8 cellular contexts compared by ENCODE assay signal in the genomic region with DNA sequence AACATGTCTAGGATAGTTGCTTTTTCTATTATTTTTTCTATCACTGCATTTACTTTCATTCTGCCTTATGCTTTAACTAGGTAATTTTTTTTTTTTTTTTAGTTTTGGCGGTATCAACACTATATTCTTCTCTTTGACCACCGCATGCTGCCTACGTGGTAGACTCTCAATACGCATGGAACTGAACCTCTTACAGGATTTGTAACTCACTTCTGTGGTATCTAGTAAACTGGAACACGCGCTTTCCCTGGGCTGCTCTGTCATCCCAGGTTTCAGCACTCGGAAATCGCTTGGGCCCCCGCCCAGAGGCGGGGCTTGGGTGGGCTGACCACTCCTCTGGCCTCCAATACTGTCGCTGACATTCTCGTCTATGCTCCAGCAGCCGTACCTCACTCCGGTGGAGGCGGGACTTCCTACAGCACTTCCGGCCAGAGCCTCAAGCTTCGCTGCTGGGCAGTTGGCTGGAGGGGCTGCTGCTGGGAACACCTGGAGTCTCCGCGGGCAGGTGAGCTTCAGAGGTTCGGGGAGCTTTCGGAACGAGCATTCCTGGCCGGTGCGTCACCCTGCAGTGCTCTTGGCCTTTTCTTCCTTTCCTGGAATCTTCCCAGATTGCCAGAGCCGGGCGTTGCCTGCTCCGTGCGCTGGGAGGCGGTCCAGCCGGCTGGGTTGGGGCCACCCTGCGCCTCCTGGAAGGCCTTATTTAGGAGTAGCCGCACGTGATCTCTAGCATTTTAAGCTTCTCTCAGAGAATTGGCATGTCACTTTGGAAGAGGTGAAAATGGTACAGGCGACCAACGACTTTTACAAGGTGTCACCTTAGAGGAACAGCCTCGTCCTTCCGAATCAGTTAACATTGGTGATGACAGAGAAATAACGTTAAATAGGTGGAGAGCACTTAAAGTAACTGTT. TPM values are rescaled to one million over a fixed set of nuclear protein-coding genes. Genes with fewer than 3 reads are reported as not detected.
DNase-seq lines count a peak whose midpoint lies in the region; ATAC-seq, FAIRE-seq and TF ChIP-seq lines count a peak whose summit lies in the region.

TBCE (plus strand) TSS at position 428 of the 909 bp plus-strand sequence. CDS start 12,623 bp downstream, outside the sequence.

- peak; percentile 11; a peak in 2 of 4 replicates for TF ChIP-seq RAD21 in H1 (IDR thresholded peaks at IDR 0.05 in 1 of 2, conservative IDR thresholded peaks at IDR 0.05 in 1 of 2; ENCODE audit: low read depth in 2 of 2, low read length in 2 of 2)

- peak in 1 of 2 experiments; percentile 6; a peak in 1 of 3 replicates for TF ChIP-seq EP300 in H1 (IDR thresholded peaks at IDR 0.05; ENCODE audit: borderline replicate concordance in 1 of 2, low read depth in 2 of 2, low read length in 2 of 2)

- no peak within 1 kb of the TSS for H2BK20ac ChIP-seq in H1 (ENCODE audit: low read length)

- H4K20me1 ChIP-seq in H1 (replicated peaks in 1 of 2; ENCODE audit: control insufficient read depth in 1 of 2, insufficient read depth in 2 of 2, low read length in 2 of 2): no peaks in the 10 kb centered on the region

- no peak within 1 kb of the TSS for H2AK5ac ChIP-seq in H1 (ENCODE audit: low read depth, low read length)

- H3K27ac Mint-ChIP-seq in activated CD8-positive, alpha-beta memory T cell treated with anti-CD3 and anti-CD28 coated beads, Interleukin-2, amount 10 ng/mL, durations not matched to agents 7 days and 5 days: peak within 1 kb of the TSS; percentile 93
- peak within 1 kb of the TSS; percentile 84 for H3K27ac Mint-ChIP-seq in memory B cell

- peak within 1 kb of the TSS; percentile 96 for H3K18ac ChIP-seq in H1 (ENCODE audit: extremely low read depth, low read length)

- no peak within 1 kb of the TSS for H3K4ac ChIP-seq in H1 (replicated peaks; ENCODE audit: insufficient read length, low read depth, low read length)

- H4K91ac ChIP-seq in H1 (replicated peaks; ENCODE audit: insufficient read length, low read length): peak within 1 kb of the TSS; percentile 73

- H3K56ac ChIP-seq in H1 (replicated peaks; ENCODE audit: insufficient read length, low read depth, low read length): peak within 1 kb of the TSS; percentile 73

- 2% methylated on average over 38 of the region's 38 CpGs; no CpG with 5 or more reads in 1 of the 2 experiments for WGBS in H1 (ENCODE audit: extremely low coverage in 1 of 2, insufficient coverage in 1 of 2, insufficient read length in 1 of 2, insufficient replicate concordance in 2 of 2, low coverage in 1 of 2, low lambda C conversion rate in 2 of 2, missing lambda C conversion rate in 1 of 2), 2 experiments

- POLR2A ChIA-PET in H1 (lab: Charles Lee; ENCODE audit: partially characterized antibody): interaction anchor here (0.8 to 2.5 kb wide), 13 partner anchors 8 to 218 kb away, joined by 3 to 12 read pairs (median 5); partner anchors contain the start of genes ARID4B, GGPS1 and RBM34

- no peaks in the 10 kb centered on the region for H3K27me3 Mint-ChIP-seq in activated CD8-positive, alpha-beta memory T cell treated with anti-CD3 and anti-CD28 coated beads, Interleukin-2, amount 10 ng/mL, durations not matched to agents 7 days and 5 days
- no peaks in the 10 kb centered on the region for H3K27me3 Mint-ChIP-seq in memory B cell

- H3K27ac ChIP-seq in H1 (ENCODE audit: low read depth, low read length): peak within 1 kb of the TSS; percentile 63

- peaks cover 5% of the 10 kb centered on the region for H3K36me3 Mint-ChIP-seq in activated CD8-positive, alpha-beta memory T cell treated with anti-CD3 and anti-CD28 coated beads, Interleukin-2, amount 10 ng/mL, durations not matched to agents 7 days and 5 days
- peaks cover 4% of the 10 kb centered on the region for H3K36me3 Mint-ChIP-seq in memory B cell

- H3K36me3 ChIP-seq in NT2/D1 (ENCODE audit: insufficient read depth, insufficient read length, low read length) (peaks cover 10% of the 10 kb centered on the region), H1 (ENCODE audit: control insufficient read depth in 2 of 4, insufficient read depth in 4 of 4, low read length in 3 of 4) (no peaks in the 10 kb centered on the region)

- H3K4me3 Mint-ChIP-seq in activated CD8-positive, alpha-beta memory T cell treated with anti-CD3 and anti-CD28 coated beads, Interleukin-2, amount 10 ng/mL, durations not matched to agents 7 days and 5 days: peak within 1 kb of the TSS; percentile 96
- peak within 1 kb of the TSS; percentile 98 for H3K4me3 Mint-ChIP-seq in memory B cell

- H3K4me2 ChIP-seq in H1 (ENCODE audit: insufficient read depth in 1 of 2, low read depth in 2 of 2, low read length in 2 of 2): peak within 1 kb of the TSS; percentile 69 to 70

- peak within 1 kb of the TSS; percentile 11; the same call in 1 of the 2 replicates for H2AFZ ChIP-seq in H1 (ENCODE audit: low read length)

- TF ChIP-seq CTCF in H1 (IDR thresholded peaks at IDR 0.05; ENCODE audit: control extremely low read depth in 1 of 3, insufficient read depth in 1 of 3, low read depth in 1 of 3, low read length in 3 of 3): peak in 1 of 3 experiments; percentile 11; a peak in 2 of 4 replicates

- H3K27me3 ChIP-seq in NT2/D1 (ENCODE audit: insufficient read depth, insufficient read length): no peaks in the 10 kb centered on the region
- no peaks in the 10 kb centered on the region for H3K27me3 ChIP-seq in H1 (replicated peaks in 1 of 4; ENCODE audit: control insufficient read depth in 3 of 4, extremely low read depth in 1 of 4, insufficient read depth in 3 of 4, low read length in 3 of 4)

- H3K9me3 Mint-ChIP-seq in activated CD8-positive, alpha-beta memory T cell treated with anti-CD3 and anti-CD28 coated beads, Interleukin-2, amount 10 ng/mL, durations not matched to agents 7 days and 5 days (ENCODE audit: low read depth): no peaks in the 10 kb centered on the region
- H3K9me3 Mint-ChIP-seq in memory B cell: no peaks in the 10 kb centered on the region

- H3K9me3 ChIP-seq in NT2/D1 (ENCODE audit: insufficient read depth, low read length) (no peaks in the 10 kb centered on the region), H1 (ENCODE audit: insufficient read depth in 2 of 2, low read depth in 1 of 2, low read length in 1 of 2) (no peaks in the 10 kb centered on the region)

- 0 out of 2 replicates have a peak within 1 kb of the TSS, but pooled peaks have one; percentile 67 for H2BK15ac ChIP-seq in H1 (ENCODE audit: low read length)

- TF ChIP-seq POLR2A in H1 (IDR thresholded peaks at IDR 0.05; ENCODE audit: control extremely low read depth in 1 of 2, low read depth in 2 of 2, low read length in 2 of 2): peak; percentile 89 to 98

- H2BK5ac ChIP-seq in H1 (ENCODE audit: low read depth, low read length): peak within 1 kb of the TSS; percentile 48

- peak within 1 kb of the TSS; percentile 97 for H4K5ac ChIP-seq in H1 (ENCODE audit: insufficient read length, low read depth, low read length)

- no peak within 1 kb of the TSS for H3K14ac ChIP-seq in H1 (ENCODE audit: insufficient read length)

- H3K4me1 Mint-ChIP-seq in activated CD8-positive, alpha-beta memory T cell treated with anti-CD3 and anti-CD28 coated beads, Interleukin-2, amount 10 ng/mL, durations not matched to agents 7 days and 5 days: peaks cover 27% of the 10 kb centered on the region
- H3K4me1 Mint-ChIP-seq in memory B cell: peaks cover 19% of the 10 kb centered on the region

- no peak within 1 kb of the TSS for H2BK120ac ChIP-seq in H1 (replicated peaks; ENCODE audit: low read depth, low read length)

- peak within 1 kb of the TSS; percentile 68 for H3K4me3 ChIP-seq in NT2/D1 (ENCODE audit: insufficient read length, low read depth)
- peak within 1 kb of the TSS; percentile 61 to 86 (median 70) for H3K4me3 ChIP-seq in H1 (ENCODE audit: extremely low read depth in 1 of 4, insufficient read depth in 2 of 4, low read depth in 3 of 4, low read length in 4 of 4)

- FAIRE-seq in H1 (lab: Jason Lieb, UNC): peak; percentile 94

- H3K4me1 ChIP-seq in NT2/D1 (ENCODE audit: insufficient read depth, insufficient read length) (no peaks in the 10 kb centered on the region), H1 (replicated peaks in 1 of 4; ENCODE audit: control insufficient read depth in 3 of 4, insufficient read depth in 4 of 4, low read length in 3 of 4) (no peaks in the 10 kb centered on the region)

- H3K79me1 ChIP-seq in H1 (ENCODE audit: low read depth, low read length): peaks cover 3% of the 10 kb centered on the region

- no peak within 1 kb of the TSS for H3K23ac ChIP-seq in H1 (ENCODE audit: insufficient read length)

- H2BK12ac ChIP-seq in H1 (ENCODE audit: low read depth, low read length): no peak within 1 kb of the TSS

- peaks cover 0 to 22% of the 10 kb centered on the region in 2 experiments; a peak in 2 of 4 replicates for H3K79me2 ChIP-seq in H1 (ENCODE audit: control insufficient read depth in 1 of 2, insufficient read depth in 2 of 2, low read length in 2 of 2)

- CTCF ChIA-PET in activated CD8-positive, alpha-beta memory T cell treated with anti-CD3 and anti-CD28 coated beads, Interleukin-2, amount 10 ng/mL, durations not matched to agents 7 days and 5 days (lab: Charles Lee): interaction anchor here (0.8 to 2.4 kb wide), 5 partner anchors 10 to 137 kb away, joined by 3 to 7 read pairs (median 4); partner anchors contain the start of gene B3GALNT2
- CTCF ChIA-PET in H1 (lab: Charles Lee; ENCODE audit: partially characterized antibody): interaction anchor here (0.9 to 1.2 kb wide), 2 partner anchors 9 to 247 kb away, joined by 3 to 4 read pairs; no protein-coding TSS in a partner anchor

- no peaks in the 10 kb centered on the region for H3K23me2 ChIP-seq in H1 (ENCODE audit: low read depth, low read length)

- 0 out of 2 replicates have a peak within 1 kb of the TSS, but pooled peaks have one; percentile 93 for H4K8ac ChIP-seq in H1 (ENCODE audit: extremely low read depth, insufficient read depth, low read length)

- ATAC-seq in GM21360 (IDR thresholded peaks at IDR 0.05; ENCODE audit: unreplicated experiment) (peak; percentile 99), memory B cell (ENCODE audit: low read depth) (peak; percentile 99)
- peak; percentile 100 for ATAC-seq in activated CD8-positive, alpha-beta memory T cell treated with anti-CD3 and anti-CD28 coated beads, Interleukin-2, amount 10 ng/mL, durations not matched to agents 7 days and 5 days

- DNase-seq in COLO829 (ENCODE audit: low spot score) (peak; percentile 98), HT1080 (ENCODE audit: low read depth) (peak; percentile 98), NT2/D1 (ENCODE audit: low read depth, low spot score) (peak; percentile 99), H1 (ENCODE audit: low read depth in 1 of 2, low spot score in 2 of 2) (peak; percentile 95 to 96), memory B cell (ENCODE audit: low spot score in 2 of 2) (peak; percentile 60 to 65)
- DNase-seq in activated CD8-positive, alpha-beta memory T cell treated with anti-CD3 and anti-CD28 coated beads, Interleukin-2, amount 10 ng/mL, durations not matched to agents 7 days and 5 days: peak; percentile 94
- peak; percentile 73 for DNase-seq in stimulated activated CD8-positive, alpha-beta memory T cell treated with anti-CD3 and anti-CD28 coated beads, Interleukin-12 subunit alpha, Interleukin-12 subunit beta, amount 100 ng/mL, for 24 hours (ENCODE audit: extremely low read depth)

- H3K9ac ChIP-seq in NT2/D1 (ENCODE audit: insufficient read length, low read depth) (peak within 1 kb of the TSS; percentile 79), H1 (replicated peaks in 1 of 4; ENCODE audit: extremely low read depth in 1 of 4, low read depth in 3 of 4, low read length in 3 of 4) (peak within 1 kb of the TSS; percentile 51 to 78 (median 74))

RNA-seq across cellular contexts. Expression of gene TBCE, which starts in this region (rescaled TPM):
- 30.2 and 33.3 TPM in 2 replicates for total RNA-seq in HT1080 (2014; rRNA removed; shearing (Covaris generic))
- 30.2 and 39.0 TPM in 2 replicates for polyA plus RNA-seq in HT1080 (2015; cell fraction: cytosol; rRNA removed)
- 48.2 and 53.5 TPM in 2 replicates for polyA plus RNA-seq in HT1080 (2015; cell fraction: nucleus; rRNA removed)
- total RNA-seq in activated CD8-positive, alpha-beta memory T cell treated with anti-CD3 and anti-CD28 coated beads, Interleukin-2, amount 10 ng/mL, durations not matched to agents 7 days and 5 days: 10 to 100 TPM; 27.4 to 30.2 TPM
- total RNA-seq in H1 (2021; fragmentation: NEBNext Ultra II Directional; extraction: Animal tissue kit (Norgen Biotek cat#: 25700)): 42.9 and 44.1 TPM in 2 replicates
- polyA plus RNA-seq in H1 (2011; rRNA removed): 14.5 and 22.7 TPM in 2 replicates
- polyA plus RNA-seq in H1 (2011; cell fraction: cytosol; rRNA removed): 31.6 TPM
- 12.4 TPM for polyA plus RNA-seq in H1 (2011; cell fraction: nucleus; rRNA removed)
- polyA plus RNA-seq in H1 (2012, experiment 1 of 2): 39.7 to 72.2 TPM (median 46.4 TPM) in 4 replicates
- 14.9 TPM for polyA plus RNA-seq in H1 (2012, experiment 2 of 2)
- polyA plus RNA-seq in H1 (2013, experiment 1 of 2): 41.5 TPM
- 45.3 TPM for polyA plus RNA-seq in H1 (2013, experiment 2 of 2)
- polyA minus RNA-seq in H1 (2011; rRNA and poly(A)+ RNA removed): 18.5 and 26.1 TPM in 2 replicates
- polyA minus RNA-seq in H1 (2011; cell fraction: cytosol; rRNA and poly(A)+ RNA removed): 14.9 TPM
- polyA minus RNA-seq in H1 (2011; cell fraction: nucleus; rRNA and poly(A)+ RNA removed): 17.2 TPM

Comparison
In these comparisons a context has a peak if more than half of its experiments do, and no peak if none do; other contexts are left out.
1. Peak in every context shown above with its lines: DNase-seq, ATAC-seq, H3K4me3 ChIP-seq and H3K27ac ChIP-seq.